9 cellular contexts compared by ENCODE assay signal in genomic region chr19:38304866-38305429, GRCh38. TPM values are rescaled to one million over a fixed set of nuclear protein-coding genes. Genes with fewer than 3 reads are reported as not detected.
DNase-seq lines count a peak whose midpoint lies in the region; ATAC-seq, FAIRE-seq and TF ChIP-seq lines count a peak whose summit lies in the region.
"Had no signal": no experiment of that assay in that cellular context is flagged by ENCODE, and none has a peak within 500 bp of the region (broad histone marks: within the 10 kb centered on the region; RNA-seq: fewer than 3 reads in every experiment).

No MANE protein-coding gene starts in this region.

- no peak for ATAC-seq in HG03159 (IDR thresholded peaks at IDR 0.05; ENCODE audit: unreplicated experiment)
- ATAC-seq: natural killer cell had no signal

- no peak for TF ChIP-seq CTCF in hepatocyte (IDR thresholded peaks at IDR 0.05; ENCODE audit: poor library complexity)

- no peaks in the 10 kb centered on the region for H3K9me2 ChIP-seq in hepatocyte (replicated peaks; ENCODE audit: insufficient read depth)

- WGBS in HUES64 = 20% methylated on average over 29 of the region's 29 CpGs
- whole genome bisulfite sequencing in hepatocyte (ENCODE audit: low lambda C conversion rate, missing lambda C conversion rate) = 25% methylated on average over 24 of the region's 29 CpGs
- 21 to 49% (median 38%) methylated on average over 26 to 29 of the region's 29 CpGs for WGBS in small intestine, 3 donors

- peak overlapping the region; percentile 55 for H3K9ac ChIP-seq in HUES64 (ENCODE audit: low read depth, low read length)

- H3K36me3 ChIP-seq in HUES64 (ENCODE audit: insufficient read depth, low read length) = peaks cover 18% of the 10 kb centered on the region
- H3K36me3 ChIP-seq in hepatocyte (replicated peaks; ENCODE audit: insufficient read depth, low read depth) = no peaks in the 10 kb centered on the region
- peaks cover 3% of the 10 kb centered on the region in 2 donors for H3K36me3 ChIP-seq in small intestine (ENCODE audit: control insufficient read depth in 2 of 2, insufficient read depth in 2 of 2, low read length in 2 of 2)

- H3K4me1 ChIP-seq in HUES64 (ENCODE audit: insufficient read depth, low read length) (peaks cover 22% of the 10 kb centered on the region), hepatocyte (ENCODE audit: insufficient read depth) (peaks cover 21% of the 10 kb centered on the region), small intestine (ENCODE audit: control insufficient read depth in 2 of 2, insufficient read depth in 1 of 2, low read depth in 1 of 2, low read length in 1 of 2) (no peaks in the 10 kb centered on the region)

- peaks cover 6% of the 10 kb centered on the region for H3K79me2 ChIP-seq in hepatocyte

- FAIRE-seq in small intestine (lab: Jason Lieb, UNC) (no peak), GM12892 (lab: Jason Lieb, UNC) (no peak)

- no peak for TF ChIP-seq POLR2A in GM12892 (IDR thresholded peaks at IDR 0.05; ENCODE audit: low read depth, low read length)

- no peaks in the 10 kb centered on the region for H3K9me3 ChIP-seq in HUES64 (ENCODE audit: insufficient read depth, low read depth, low read length)
- H3K9me3 ChIP-seq in hepatocyte (ENCODE audit: low read depth) = no peaks in the 10 kb centered on the region
- H3K9me3 ChIP-seq in small intestine (ENCODE audit: control insufficient read depth, low read depth) = no peaks in the 10 kb centered on the region

- H3K4me2 ChIP-seq in hepatocyte = peak overlapping the region; percentile 81

- H2AFZ ChIP-seq in hepatocyte = no peak overlapping the region

- peak overlapping the region; percentile 43 for H3K4me3 ChIP-seq in HUES64 (ENCODE audit: low read length)
- H3K4me3 ChIP-seq in hepatocyte = peak overlapping the region; percentile 39
- peak overlapping the region in 1 of 2 donors; percentile 76 for H3K4me3 ChIP-seq in small intestine (ENCODE audit: low read depth in 1 of 2, low read length in 2 of 2)

- DNase-seq in SW 1271 (lab: John Stamatoyannopoulos, UW) (peak; percentile 79 to 88), hepatocyte (ENCODE audit: low spot score) (peak; percentile 95), small intestine (peak; percentile 99), OCI-M1 (lab: John Stamatoyannopoulos, UW) (no peak), GM12892 (ENCODE audit: insufficient read length) (no peak)
- no peak for DNase-seq in effector CD8-positive, alpha-beta T cell (lab: John Stamatoyannopoulos, UW)
- DNase-seq: natural killer cell had no signal

- H4K20me1 ChIP-seq in hepatocyte (ENCODE audit: insufficient read depth, poor library complexity, severe bottlenecking) = no peaks in the 10 kb centered on the region

- H3K27me3 ChIP-seq in HUES64 (ENCODE audit: insufficient read depth, low read length) (no peaks in the 10 kb centered on the region), hepatocyte (no peaks in the 10 kb centered on the region), small intestine (ENCODE audit: control insufficient read depth in 2 of 2, insufficient read depth in 2 of 2, low read length in 2 of 2) (no peaks in the 10 kb centered on the region)

- peak overlapping the region; percentile 63; the same call in 1 of the 2 replicates for H3K27ac ChIP-seq in HUES64 (ENCODE audit: low read depth, low read length)
- H3K27ac ChIP-seq in hepatocyte = peak overlapping the region; percentile 100
- peak overlapping the region; percentile 95 to 97 for H3K27ac ChIP-seq in small intestine (ENCODE audit: low read depth in 1 of 2, low read length in 1 of 2)

RNA-seq across cellular contexts. Expression of gene C19orf33, which starts 0.9 kb away (rescaled TPM):
- polyA plus RNA-seq in HUES64 (2013, experiment 1 of 2) = 0.95 TPM
- not detected for polyA plus RNA-seq in HUES64 (2013, experiment 2 of 2)
- total RNA-seq in hepatocyte = 126 and 153 TPM in 2 replicates
- 118 and 123 TPM in 2 replicates for polyA plus RNA-seq in hepatocyte
- polyA plus RNA-seq in small intestine = 1,000 to 10,000 TPM in 2 of 3 donors, 100 to 1,000 TPM in 1; 478 to 2,753 (median 1,798) TPM
- not detected for polyA plus RNA-seq in GM12892 (2012; ENCODE audit: missing spikeins)

RNA-seq across cellular contexts. Expression of gene YIF1B, which starts 10.8 kb away (rescaled TPM):
- polyA plus RNA-seq in HUES64 (2013, experiment 1 of 2) = 71.2 TPM
- polyA plus RNA-seq in HUES64 (2013, experiment 2 of 2) = 84.3 TPM
- total RNA-seq in hepatocyte = 50.0 and 54.9 TPM in 2 replicates
- polyA plus RNA-seq in hepatocyte = 101 and 105 TPM in 2 replicates
- 10 to 100 TPM; 13.0 to 73.1 (median 15.4) TPM for polyA plus RNA-seq in small intestine
- polyA plus RNA-seq in GM12892 (2012; ENCODE audit: missing spikeins) = 24.5 TPM

RNA-seq across cellular contexts. Expression of gene KCNK6, which starts 14.7 kb away (rescaled TPM):
- polyA plus RNA-seq in HUES64 (2013, experiment 1 of 2) = 2.2 TPM
- polyA plus RNA-seq in HUES64 (2013, experiment 2 of 2) = 3.0 TPM
- 7.1 and 9.0 TPM in 2 replicates for total RNA-seq in hepatocyte
- polyA plus RNA-seq in hepatocyte (16.0 and 21.5 TPM in 2 replicates), small intestine (1 to 10 TPM; 2.7 to 7.5 (median 2.9) TPM)
- polyA plus RNA-seq in GM12892 (2012; ENCODE audit: missing spikeins) = 0.28 TPM

RNA-seq across cellular contexts. Expression of gene CATSPERG, which starts 30.7 kb away (rescaled TPM):
- polyA plus RNA-seq in HUES64 (2013, experiment 1 of 2) = 0.55 TPM
- polyA plus RNA-seq in HUES64 (2013, experiment 2 of 2) = 0.25 TPM
- 14.5 and 19.1 TPM in 2 replicates for total RNA-seq in hepatocyte
- polyA plus RNA-seq in hepatocyte (26.1 and 38.0 TPM in 2 replicates), small intestine (1 to 10 TPM; 1.9 to 3.4 (median 2.0) TPM)
- polyA plus RNA-seq in GM12892 (2012; ENCODE audit: missing spikeins) = 2.0 TPM

RNA-seq across cellular contexts. Expression of gene SPINT2, which starts 40.6 kb away (rescaled TPM):
- polyA plus RNA-seq in HUES64 (2013, experiment 1 of 2) = 158 TPM
- polyA plus RNA-seq in HUES64 (2013, experiment 2 of 2) = 161 TPM
- total RNA-seq in hepatocyte = 508 and 590 TPM in 2 replicates
- polyA plus RNA-seq in hepatocyte (834 and 885 TPM in 2 replicates), small intestine (100 to 1,000 TPM; 263 to 434 (median 414) TPM)
- 13.4 TPM for polyA plus RNA-seq in GM12892 (2012; ENCODE audit: missing spikeins)

Comparison
In these comparisons a context has a peak if more than half of its experiments do, and no peak if none do; other contexts are left out.
1. DNase-seq: peak in SW 1271 (2 of 2), hepatocyte (single experiment) and small intestine (single experiment); none in OCI-M1 (single experiment), effector CD8-positive, alpha-beta T cell (single experiment) and GM12892 (single experiment).
2. Peak in every context shown above with its lines, with median percentiles within 50 percentile points of each other: H3K27ac ChIP-seq.